10 cellular contexts compared by ENCODE assay signal in genomic region chr18:8912348-8913057, GRCh38.
DNase-seq lines count a peak whose midpoint lies in the region; ATAC-seq, FAIRE-seq and TF ChIP-seq lines count a peak whose summit lies in the region.
"Had no signal": no experiment of that assay in that cellular context is flagged by ENCODE, and none has a peak within 500 bp of the region (broad histone marks: within the 10 kb centered on the region; RNA-seq: fewer than 3 reads in every experiment).

No MANE protein-coding gene starts in this region.

- H2AFZ ChIP-seq in H1 (ENCODE audit: low read length): no peak overlapping the region

- H3K4me3 ChIP-seq in H1 (ENCODE audit: extremely low read depth in 1 of 4, insufficient read depth in 2 of 4, low read depth in 3 of 4, low read length in 4 of 4): no peak overlapping the region
- no peak overlapping the region for H3K4me3 ChIP-seq in spleen
- no peak overlapping the region for H3K4me3 ChIP-seq in tibial artery
- no peak overlapping the region for H3K4me3 ChIP-seq in aorta (ENCODE audit: low read length in 2 of 2)

- no peak overlapping the region for H2BK20ac ChIP-seq in H1 (ENCODE audit: low read length)

- no peaks in the 10 kb centered on the region for H3K79me1 ChIP-seq in H1 (ENCODE audit: low read depth, low read length)

- no peak for TF ChIP-seq EP300 in H1 (IDR thresholded peaks at IDR 0.05; ENCODE audit: borderline replicate concordance in 1 of 2, low read depth in 2 of 2, low read length in 2 of 2)

- FAIRE-seq in H1 (lab: Jason Lieb, UNC): no peak

- H3K36me3 ChIP-seq in H1 (ENCODE audit: control insufficient read depth in 2 of 4, insufficient read depth in 4 of 4, low read length in 3 of 4): no peaks in the 10 kb centered on the region
- no peaks in the 10 kb centered on the region for H3K36me3 ChIP-seq in spleen
- H3K36me3 ChIP-seq in tibial artery: no peaks in the 10 kb centered on the region
- H3K36me3 ChIP-seq in aorta (ENCODE audit: control insufficient read depth in 1 of 2, insufficient read depth in 2 of 2, low read length in 1 of 2): no peaks in the 10 kb centered on the region

- H3K9me3 ChIP-seq in H1 (ENCODE audit: insufficient read depth in 2 of 2, low read depth in 1 of 2, low read length in 1 of 2) (peaks cover 12 to 15% of the 10 kb centered on the region in 2 experiments), spleen (peaks cover 0 to 44% (median 17%) of the 10 kb centered on the region in 8 donors), tibial artery (no peaks in the 10 kb centered on the region), aorta (ENCODE audit: control insufficient read depth, low read length) (no peaks in the 10 kb centered on the region)

- no peak overlapping the region for H3K4me2 ChIP-seq in H1 (ENCODE audit: insufficient read depth in 1 of 2, low read depth in 2 of 2, low read length in 2 of 2)

- CTCF ChIA-PET in H1 (lab: Charles Lee; ENCODE audit: partially characterized antibody): no interaction called here

- H2BK12ac ChIP-seq in H1 (ENCODE audit: low read depth, low read length): 0 out of 2 replicates have a peak overlapping the region, but pooled peaks have one; percentile 17

- H3K79me2 ChIP-seq in H1 (ENCODE audit: control insufficient read depth in 1 of 2, insufficient read depth in 2 of 2, low read length in 2 of 2): no peaks in the 10 kb centered on the region

- no peaks in the 10 kb centered on the region; a peak in 3 of 7 replicates for H3K4me1 ChIP-seq in H1 (replicated peaks in 1 of 4; ENCODE audit: control insufficient read depth in 3 of 4, insufficient read depth in 4 of 4, low read length in 3 of 4)
- peaks cover 0 to 29% (median 3%) of the 10 kb centered on the region in 6 donors for H3K4me1 ChIP-seq in spleen
- no peaks in the 10 kb centered on the region for H3K4me1 ChIP-seq in tibial artery
- H3K4me1 ChIP-seq in aorta (ENCODE audit: control insufficient read depth in 1 of 2, insufficient read depth in 2 of 2, low read length in 2 of 2): no peaks in the 10 kb centered on the region

- peak overlapping the region; percentile 71; the same call in 1 of the 2 replicates for H4K8ac ChIP-seq in H1 (ENCODE audit: extremely low read depth, insufficient read depth, low read length)

- H4K5ac ChIP-seq in H1 (ENCODE audit: insufficient read length, low read depth, low read length): no peak overlapping the region

- H4K91ac ChIP-seq in H1 (replicated peaks; ENCODE audit: insufficient read length, low read length): no peak overlapping the region

- no peak overlapping the region for H2AK5ac ChIP-seq in H1 (ENCODE audit: low read depth, low read length)

- no peak overlapping the region for H3K4ac ChIP-seq in H1 (replicated peaks; ENCODE audit: insufficient read length, low read depth, low read length)

- H3K14ac ChIP-seq in H1 (ENCODE audit: insufficient read length): no peak overlapping the region

- H2BK5ac ChIP-seq in H1 (ENCODE audit: low read depth, low read length): peak overlapping the region; percentile 81; the same call in 1 of the 2 replicates

- H3K56ac ChIP-seq in H1 (replicated peaks; ENCODE audit: insufficient read length, low read depth, low read length): no peak overlapping the region

- H3K9ac ChIP-seq in H1 (replicated peaks in 1 of 4; ENCODE audit: extremely low read depth in 1 of 4, low read depth in 3 of 4, low read length in 3 of 4): no peak overlapping the region

- H3K27me3 ChIP-seq in H1 (replicated peaks in 1 of 4; ENCODE audit: control insufficient read depth in 3 of 4, extremely low read depth in 1 of 4, insufficient read depth in 3 of 4, low read length in 3 of 4) (no peaks in the 10 kb centered on the region), spleen (replicated peaks in 1 of 7) (no peaks in the 10 kb centered on the region), tibial artery (no peaks in the 10 kb centered on the region), aorta (ENCODE audit: control insufficient read depth in 1 of 2, insufficient read depth in 2 of 2, low read length in 1 of 2) (no peaks in the 10 kb centered on the region)

- H4K20me1 ChIP-seq in H1 (replicated peaks in 1 of 2; ENCODE audit: control insufficient read depth in 1 of 2, insufficient read depth in 2 of 2, low read length in 2 of 2): no peaks in the 10 kb centered on the region

- POLR2A ChIA-PET in H1 (lab: Charles Lee; ENCODE audit: partially characterized antibody): no interaction called here

- no peak for TF ChIP-seq POLR2A in H1 (IDR thresholded peaks at IDR 0.05; ENCODE audit: control extremely low read depth in 1 of 2, low read depth in 2 of 2, low read length in 2 of 2)
- no peak for TF ChIP-seq POLR2A in spleen (IDR thresholded peaks at IDR 0.05)

- WGBS in H1 (ENCODE audit: extremely low coverage in 1 of 2, insufficient coverage in 1 of 2, insufficient read length in 1 of 2, insufficient replicate concordance in 2 of 2, low coverage in 1 of 2, low lambda C conversion rate in 2 of 2, missing lambda C conversion rate in 1 of 2), 2 experiments: 86% methylated on average over 14 of the region's 14 CpGs; no CpG with 5 or more reads in 1 of the 2 experiments
- WGBS in spleen, 5 donors: 58 to 77% (median 65%) methylated on average over 14 of the region's 14 CpGs
- WGBS in aorta, 2 donors: 61 to 64% methylated on average over 14 of the region's 14 CpGs

- no peak overlapping the region for H2BK15ac ChIP-seq in H1 (ENCODE audit: low read length)

- intact Hi-C loops in spleen (cut with DNase I; ENCODE audit: low total_unique reads): no loop called here
- intact Hi-C loops in tibial artery (cut with DNase I; ENCODE audit: low total_unique reads): no loop called here
- intact Hi-C loops in aorta (cut with DNase I): no loop called here
- intact Hi-C loops in cardiac septum (cut with DNase I): no loop called here

- H3K23me2 ChIP-seq in H1 (ENCODE audit: low read depth, low read length): peaks cover 2% of the 10 kb centered on the region; the same call in 1 of the 2 replicates

- peak; percentile 20 for DNase-seq in HuH-7 (ENCODE audit: low spot score)
- DNase-seq in H1 (ENCODE audit: low read depth in 1 of 2, low spot score in 2 of 2): no peak
- DNase-seq in spleen: peak; percentile 79
- DNase-seq in tibial artery: no peak
- DNase-seq in aorta: no peak
- DNase-seq in cardiac septum (ENCODE audit: low spot score): no peak
- DNase-seq: activated gamma-delta T cell treated with Interleukin-2 at 50 U/mL for 16 hours; stimulated activated CD4-positive, alpha-beta T cell treated with anti-CD3 and anti-CD28 coated beads, Interleukin-1b, Interleukin-23, amount 100 ng/mL, for 48 hours had no signal

- no peak overlapping the region for H3K27ac ChIP-seq in H1 (ENCODE audit: low read depth, low read length)
- H3K27ac ChIP-seq in spleen: peak overlapping the region; percentile 22 to 90 (median 74)
- H3K27ac ChIP-seq in tibial artery: no peak overlapping the region
- H3K27ac ChIP-seq in aorta (ENCODE audit: low read depth in 1 of 2, low read length in 2 of 2): no peak overlapping the region

- no peak overlapping the region for H2BK120ac ChIP-seq in H1 (replicated peaks; ENCODE audit: low read depth, low read length)

- TF ChIP-seq RAD21 in H1 (IDR thresholded peaks at IDR 0.05 in 1 of 2, conservative IDR thresholded peaks at IDR 0.05 in 1 of 2; ENCODE audit: low read depth in 2 of 2, low read length in 2 of 2): peak in 1 of 2 experiments; percentile 30; a peak in 1 of 4 replicates

- TF ChIP-seq CTCF in H1 (IDR thresholded peaks at IDR 0.05; ENCODE audit: control extremely low read depth in 1 of 3, insufficient read depth in 1 of 3, low read depth in 1 of 3, low read length in 3 of 3) (no peak), spleen (IDR thresholded peaks at IDR 0.05 in 8 of 11, conservative IDR thresholded peaks at IDR 0.05 in 3 of 11) (no peak), tibial artery (IDR thresholded peaks at IDR 0.05) (no peak)

- no peak overlapping the region for H3K18ac ChIP-seq in H1 (ENCODE audit: extremely low read depth, low read length)

- peak; percentile 63 for ATAC-seq in GM19397 (IDR thresholded peaks at IDR 0.05; ENCODE audit: unreplicated experiment)
- ATAC-seq in aorta (ENCODE audit: low FRiP score): no peak
- ATAC-seq in activated CD4-positive, CD25-positive, alpha-beta regulatory T cell treated with anti-CD3 and anti-CD28 coated beads, Interleukin-2, amount 50 U/mL, for 24 hours: no peak

- H3K23ac ChIP-seq in H1 (ENCODE audit: insufficient read length): no peak overlapping the region

TF ChIP-seq in H1, 55 proteins besides CTCF, POLR2A, EP300 and RAD21:
- TF ChIP-seq KDM5A (IDR thresholded peaks at IDR 0.05; ENCODE audit: low read length) (no peak), SIN3A (conservative IDR thresholded peaks at IDR 0.05 in 1 of 2, IDR thresholded peaks at IDR 0.05 in 1 of 2; ENCODE audit: low read depth in 1 of 2, low read length in 2 of 2) (peak; percentile 54 to 65; a peak in 1 of 4 replicates), MAX (IDR thresholded peaks at IDR 0.05) (0 out of 2 replicates have a peak, but pooled peaks have one; percentile 33), JUND (IDR thresholded peaks at IDR 0.05; ENCODE audit: low read length) (no peak)

Comparison
In these comparisons a context has a peak if more than half of its experiments do, and no peak if none do; other contexts are left out.
1. DNase-seq: peak in HuH-7 (single experiment) and spleen (single experiment); none in H1 (0 of 2), tibial artery (0 of 2), aorta (0 of 2) and cardiac septum (single experiment).
2. H3K27ac ChIP-seq: peak in spleen (8 of 8); none in H1 (single experiment), tibial artery (0 of 2) and aorta (0 of 2).